Comparison of ENCODE assay signal across 8 cellular contexts in genomic region chr19:1026189-1027019, GRCh38. TPM values are rescaled to one million over a fixed set of nuclear protein-coding genes. Genes with fewer than 3 reads are reported as not detected.
A peak's percentile ranks its signal among the peaks of the same experiment; 100 is the strongest.
DNase-seq lines count a peak whose midpoint lies in the region; ATAC-seq, FAIRE-seq and TF ChIP-seq lines count a peak whose summit lies in the region.

Gene CNN2, plus strand, starts transcription at chr19:1026608. Its CDS starts 54 bp downstream, at chr19:1026662.

- H3K36me3 ChIP-seq in effector memory CD4-positive, alpha-beta T cell (ENCODE audit: control insufficient read depth, insufficient read depth, low read length) = no peaks in the 10 kb centered on the region

- peak within 1 kb of the TSS; percentile 84 for H3K27ac ChIP-seq in effector memory CD4-positive, alpha-beta T cell (ENCODE audit: insufficient read depth, low read length, poor library complexity, severe bottlenecking)

- no peak for TF ChIP-seq CTCF in activated CD8-positive, alpha-beta T cell treated with anti-CD3 and anti-CD28 coated beads for 36 hours (IDR thresholded peaks at IDR 0.05)

- peak; percentile 58 for TF ChIP-seq POLR2A in H54 (IDR thresholded peaks at IDR 0.05; ENCODE audit: low read depth, low read length)

- peak within 1 kb of the TSS; percentile 90 for H3K27ac Mint-ChIP-seq in activated CD8-positive, alpha-beta T cell treated with anti-CD3 and anti-CD28 coated beads for 36 hours
- peak within 1 kb of the TSS; percentile 90 for H3K27ac Mint-ChIP-seq in memory B cell

- H3K9me3 ChIP-seq in effector memory CD4-positive, alpha-beta T cell (ENCODE audit: control insufficient read depth, low read length) = no peaks in the 10 kb centered on the region

- ATAC-seq in activated CD8-positive, alpha-beta T cell treated with anti-CD3 and anti-CD28 coated beads for 36 hours = peak; percentile 47
- ATAC-seq in memory B cell (ENCODE audit: low read depth) (peak; percentile 46), HG02884 (IDR thresholded peaks at IDR 0.05; ENCODE audit: unreplicated experiment) (no peak)

- DNase-seq in DMS53 (lab: John Stamatoyannopoulos, UW) (peak; percentile 84), H54 (ENCODE audit: insufficient read length, low spot score) (peak; percentile 83), NCI-H2227 (lab: John Stamatoyannopoulos, UW; ENCODE audit: unreplicated experiment) (peak; percentile 62), memory B cell (ENCODE audit: low spot score in 2 of 2) (peak in 1 of 2 donors; percentile 63)
- peak; percentile 79 for DNase-seq in activated CD8-positive, alpha-beta T cell treated with anti-CD3 and anti-CD28 coated beads for 36 hours
- DNase-seq in effector memory CD4-positive, alpha-beta T cell = peak; percentile 43 to 62 (median 45)
- DNase-seq in stimulated activated naive CD4-positive, alpha-beta T cell (lab: John Stamatoyannopoulos, UW) = peak; percentile 30 to 67 (median 44)

- H3K27me3 Mint-ChIP-seq in activated CD8-positive, alpha-beta T cell treated with anti-CD3 and anti-CD28 coated beads for 36 hours = no peaks in the 10 kb centered on the region
- H3K27me3 Mint-ChIP-seq in memory B cell = no peaks in the 10 kb centered on the region

- peaks cover 29% of the 10 kb centered on the region for H3K4me1 ChIP-seq in effector memory CD4-positive, alpha-beta T cell (ENCODE audit: control insufficient read depth, insufficient read depth, low read length, poor library complexity, severe bottlenecking)

- CTCF ChIA-PET in activated CD8-positive, alpha-beta T cell treated with anti-CD3 and anti-CD28 coated beads for 36 hours (lab: Charles Lee) = interaction anchor here (0.8 to 3.8 kb wide), 7 partner anchors 11 to 230 kb away, joined by 3 to 14 read pairs (median 5); partner anchors contain the start of gene ARHGAP45

- FAIRE-seq in H54 (lab: Jason Lieb, UNC) = no peak

- no peaks in the 10 kb centered on the region for H3K9me3 Mint-ChIP-seq in activated CD8-positive, alpha-beta T cell treated with anti-CD3 and anti-CD28 coated beads for 36 hours
- no peaks in the 10 kb centered on the region for H3K9me3 Mint-ChIP-seq in memory B cell

- H3K27me3 ChIP-seq in effector memory CD4-positive, alpha-beta T cell (replicated peaks; ENCODE audit: control insufficient read depth, insufficient read depth, low read length, poor library complexity, severe bottlenecking) = no peaks in the 10 kb centered on the region

- peak within 1 kb of the TSS; percentile 89 for H3K4me3 Mint-ChIP-seq in activated CD8-positive, alpha-beta T cell treated with anti-CD3 and anti-CD28 coated beads for 36 hours
- peak within 1 kb of the TSS; percentile 98 for H3K4me3 Mint-ChIP-seq in memory B cell

- peaks cover 31% of the 10 kb centered on the region for H3K4me1 Mint-ChIP-seq in activated CD8-positive, alpha-beta T cell treated with anti-CD3 and anti-CD28 coated beads for 36 hours (ENCODE audit: low read depth)
- H3K4me1 Mint-ChIP-seq in memory B cell = peaks cover 10% of the 10 kb centered on the region

- H3K36me3 Mint-ChIP-seq in activated CD8-positive, alpha-beta T cell treated with anti-CD3 and anti-CD28 coated beads for 36 hours (ENCODE audit: low read depth) = peaks cover 12% of the 10 kb centered on the region
- H3K36me3 Mint-ChIP-seq in memory B cell = no peaks in the 10 kb centered on the region

- intact Hi-C loops in activated CD8-positive, alpha-beta T cell treated with anti-CD3 and anti-CD28 coated beads for 36 hours (cut with micrococcal nuclease) = loop anchor here (5.0 kb wide), 1 partner anchor 51 kb away; no protein-coding TSS in a partner anchor

- POLR2A ChIA-PET in activated CD8-positive, alpha-beta T cell treated with anti-CD3 and anti-CD28 coated beads for 36 hours (lab: Charles Lee) = interaction anchor here (0.8 to 8.0 kb wide), 12 partner anchors 13 to 133 kb away, joined by 3 to 68 read pairs (median 4); partner anchors contain the start of genes ABCA7, ARHGAP45, GPX4 and MED16

- peak within 1 kb of the TSS; percentile 96 for H3K4me3 ChIP-seq in effector memory CD4-positive, alpha-beta T cell (ENCODE audit: insufficient read depth, low read depth, low read length, poor library complexity, severe bottlenecking)

RNA-seq across cellular contexts. Expression of gene CNN2, which starts in this region (rescaled TPM):
- total RNA-seq in activated CD8-positive, alpha-beta T cell treated with anti-CD3 and anti-CD28 coated beads for 36 hours = 10 to 100 TPM; 97.4 to 98.3 TPM
